ENCODE assay signal across 11 cellular contexts in the genomic region with DNA sequence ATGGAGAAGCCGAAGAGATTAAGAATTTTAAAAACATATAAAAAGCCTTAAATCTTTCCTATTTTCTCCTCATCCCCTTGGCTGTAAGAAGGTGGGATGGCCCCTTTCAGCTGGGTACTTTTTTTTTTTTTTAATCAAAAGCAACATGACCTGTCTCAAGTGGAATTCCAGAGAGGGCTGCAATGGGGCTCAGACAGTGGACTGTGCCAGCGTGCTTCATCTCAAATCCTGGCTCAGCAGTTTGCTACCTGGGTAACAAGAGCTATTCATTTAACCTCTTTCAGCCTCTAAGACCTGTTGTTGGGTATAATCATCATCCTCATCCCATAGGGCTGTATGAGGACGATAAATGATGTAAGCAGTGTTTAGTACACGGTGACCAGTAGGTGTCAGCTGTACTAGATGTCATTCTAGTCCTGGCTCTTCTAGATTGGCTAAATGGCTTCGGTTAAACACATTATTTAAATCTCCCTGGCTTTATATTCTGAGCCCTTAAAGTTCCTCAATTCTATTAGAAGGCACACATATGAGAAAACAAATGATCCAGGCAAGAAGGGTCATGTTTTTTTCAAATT. TPM values are rescaled to one million over a fixed set of nuclear protein-coding genes. Genes with fewer than 3 reads are reported as not detected.
A peak's percentile ranks its signal among the peaks of the same experiment; 100 is the strongest.
DNase-seq lines count a peak whose midpoint lies in the region; ATAC-seq and TF ChIP-seq lines count a peak whose summit lies in the region.
"Had no signal": no experiment of that assay in that cellular context is flagged by ENCODE, and none has a peak within 500 bp of the region (broad histone marks: within the 10 kb centered on the region; RNA-seq: fewer than 3 reads in every experiment).

No MANE protein-coding gene starts in this region.

- peaks cover 0 to 2% of the 10 kb centered on the region in 2 donors for H3K36me3 Mint-ChIP-seq in CD14-positive monocyte
- no peaks in the 10 kb centered on the region for H3K36me3 Mint-ChIP-seq in CD4-positive, alpha-beta memory T cell

- H3K4me1 ChIP-seq in CD4-positive, alpha-beta memory T cell (ENCODE audit: insufficient read depth, low read length) = no peaks in the 10 kb centered on the region

- no peak overlapping the region for H3K27ac ChIP-seq in CD4-positive, alpha-beta memory T cell (ENCODE audit: low read depth, low read length)

- H3K36me3 ChIP-seq in CD4-positive, alpha-beta memory T cell (ENCODE audit: insufficient read depth, low read length) = no peaks in the 10 kb centered on the region

- peaks cover 5 to 15% (median 14%) of the 10 kb centered on the region in 3 donors for H3K27me3 Mint-ChIP-seq in CD14-positive monocyte (ENCODE audit: low read depth in 3 of 3)
- H3K27me3 Mint-ChIP-seq in CD4-positive, alpha-beta memory T cell = peaks cover 14 to 33% of the 10 kb centered on the region in 2 donors

- H3K4me3 ChIP-seq in CD4-positive, alpha-beta memory T cell (ENCODE audit: low read length in 2 of 2) = no peak overlapping the region

- H3K4me3 Mint-ChIP-seq in CD14-positive monocyte = no peak overlapping the region
- no peak overlapping the region for H3K4me3 Mint-ChIP-seq in CD4-positive, alpha-beta memory T cell
- H3K4me3 Mint-ChIP-seq: activated T-cell treated with anti-CD3 and anti-CD28 coated beads, Interleukin-2, amount 50 U/mL, for 72 hours; stimulated activated naive CD8-positive, alpha-beta T cell treated with anti-CD3 and anti-CD28 coated beads, Interleukin-15, Interleukin-2, amounts not matched to agents 100 ng/mL and 50 ng/mL, for 24 hours had no signal

- ATAC-seq in GM21737 (IDR thresholded peaks at IDR 0.05; ENCODE audit: unreplicated experiment) (peak; percentile 62), esophagus mucosa (peak; percentile 56), HG02623 (IDR thresholded peaks at IDR 0.05; ENCODE audit: unreplicated experiment) (no peak)
- ATAC-seq: activated T-cell treated with anti-CD3 and anti-CD28 coated beads, Interleukin-2, amount 50 U/mL, for 72 hours had no signal

- no peak overlapping the region for H3K27ac Mint-ChIP-seq in CD14-positive monocyte
- no peak overlapping the region for H3K27ac Mint-ChIP-seq in CD4-positive, alpha-beta memory T cell
- H3K27ac Mint-ChIP-seq: activated T-cell treated with anti-CD3 and anti-CD28 coated beads, Interleukin-2, amount 50 U/mL, for 72 hours; progenitor cell of endocrine pancreas; stimulated activated naive CD8-positive, alpha-beta T cell treated with anti-CD3 and anti-CD28 coated beads, Interleukin-15, Interleukin-2, amounts not matched to agents 100 ng/mL and 50 ng/mL, for 24 hours had no signal

- DNase-seq in CD14-positive monocyte (ENCODE audit: low spot score) = no peak
- DNase-seq in NAMALWA (ENCODE audit: low spot score) = peak; percentile 41
- DNase-seq in CD4-positive, alpha-beta memory T cell = no peak
- no peak for DNase-seq in D341Med (ENCODE audit: low spot score)
- DNase-seq in NCI-H526 treated with DMSO at 0.1 percent for 48 hours (lab: John Stamatoyannopoulos, UW) = no peak
- DNase-seq: activated T-cell treated with anti-CD3 and anti-CD28 coated beads, Interleukin-2, amount 50 U/mL, for 72 hours had no signal

- H3K27me3 ChIP-seq in CD4-positive, alpha-beta memory T cell (ENCODE audit: insufficient read depth, low read length) = no peaks in the 10 kb centered on the region

- no peaks in the 10 kb centered on the region for H3K9me3 ChIP-seq in CD4-positive, alpha-beta memory T cell (ENCODE audit: control insufficient read depth in 1 of 2, low read length in 2 of 2)

- H3K4me1 Mint-ChIP-seq in CD14-positive monocyte = peaks cover 13% of the 10 kb centered on the region
- no peaks in the 10 kb centered on the region for H3K4me1 Mint-ChIP-seq in CD4-positive, alpha-beta memory T cell

- TF ChIP-seq CTCF in CD14-positive monocyte (IDR thresholded peaks at IDR 0.05) = peak; percentile 19

- H3K9me3 Mint-ChIP-seq in CD14-positive monocyte = peaks cover 0 to 2% (median 0%) of the 10 kb centered on the region in 7 donors
- H3K9me3 Mint-ChIP-seq in CD4-positive, alpha-beta memory T cell = peaks cover 0 to 3% (median 0%) of the 10 kb centered on the region in 8 donors
- H3K9me3 Mint-ChIP-seq: activated T-cell treated with anti-CD3 and anti-CD28 coated beads, Interleukin-2, amount 50 U/mL, for 72 hours; stimulated activated naive CD8-positive, alpha-beta T cell treated with anti-CD3 and anti-CD28 coated beads, Interleukin-15, Interleukin-2, amounts not matched to agents 100 ng/mL and 50 ng/mL, for 24 hours had no signal

- POLR2A ChIA-PET in CD4-positive, alpha-beta memory T cell (lab: Charles Lee; ENCODE audit: partially characterized antibody) = no interaction called here

- intact Hi-C loops in CD14-positive monocyte (cut with micrococcal nuclease) = no loop called here
- intact Hi-C loops in CD4-positive, alpha-beta memory T cell (cut with micrococcal nuclease) = no loop called here

- CTCF ChIA-PET in CD4-positive, alpha-beta memory T cell (lab: Charles Lee; ENCODE audit: partially characterized antibody) = no interaction called here

RNA-seq across cellular contexts. Expression of a gene that starts 6.9 kb away (rescaled TPM):
- under 1 TPM; 0.13 to 0.15 TPM for polyA plus RNA-seq in CD14-positive monocyte
- 2.0 TPM for total RNA-seq in esophagus mucosa
- not detected for total RNA-seq in CD4-positive, alpha-beta memory T cell
- polyA plus RNA-seq in CD4-positive, alpha-beta memory T cell = not detected
